Comparison of ENCODE assay signal across 21 cellular contexts in genomic region chr15:52797625-52798501, GRCh38. TPM values are rescaled to one million over a fixed set of nuclear protein-coding genes. Genes with fewer than 3 reads are reported as not detected.
DNase-seq lines count a peak whose midpoint lies in the region; TF ChIP-seq lines count a peak whose summit lies in the region.
"Had no signal": no experiment of that assay in that cellular context is flagged by ENCODE, and none has a peak within 500 bp of the region (broad histone marks: within the 10 kb centered on the region; RNA-seq: fewer than 3 reads in every experiment).

No MANE protein-coding gene starts in this region.

- H3F3A ChIP-seq in Loucy (ENCODE audit: low read depth) = no peaks in the 10 kb centered on the region
- no peaks in the 10 kb centered on the region for H3F3A ChIP-seq in smooth muscle cell (ENCODE audit: low read depth)

- peak overlapping the region; percentile 82 for H2AFZ ChIP-seq in Loucy (ENCODE audit: low read length)
- H2AFZ ChIP-seq in smooth muscle cell (ENCODE audit: low read depth) = no peak overlapping the region

- peak overlapping the region; percentile 58 for H3K27ac Mint-ChIP-seq in activated naive CD4-positive, alpha-beta T cell treated with anti-CD3 and anti-CD28 coated beads, Interleukin-2, amount 10 ng/mL, durations not matched to agents 7 days and 5 days
- H3K27ac Mint-ChIP-seq: CD4-positive, CD25-positive, alpha-beta regulatory T cell; stimulated activated naive CD8-positive, alpha-beta T cell treated with anti-CD3 and anti-CD28 coated beads, Interleukin-15, Interleukin-2, amounts not matched to agents 100 ng/mL and 50 ng/mL, for 24 hours had no signal

- H3K36me3 ChIP-seq in Loucy (ENCODE audit: insufficient read depth, low read length) (no peaks in the 10 kb centered on the region), smooth muscle cell (ENCODE audit: low read depth) (no peaks in the 10 kb centered on the region), MG63 (no peaks in the 10 kb centered on the region)
- H3K36me3 ChIP-seq: uterus had no signal

- no peaks in the 10 kb centered on the region for H3K9me3 Mint-ChIP-seq in activated naive CD4-positive, alpha-beta T cell treated with anti-CD3 and anti-CD28 coated beads, Interleukin-2, amount 10 ng/mL, durations not matched to agents 7 days and 5 days
- H3K9me3 Mint-ChIP-seq: stimulated activated naive CD8-positive, alpha-beta T cell treated with anti-CD3 and anti-CD28 coated beads, Interleukin-15, Interleukin-2, amounts not matched to agents 100 ng/mL and 50 ng/mL, for 24 hours had no signal

- H3K4me3 ChIP-seq in Loucy (ENCODE audit: low read length, poor library complexity, severe bottlenecking) (peak overlapping the region; percentile 58), iPS-18c (ENCODE audit: insufficient read depth, low read depth, low read length) (peak overlapping the region; percentile 28; the same call in 1 of the 2 replicates), smooth muscle cell (no peak overlapping the region), MG63 (no peak overlapping the region)
- H3K4me3 ChIP-seq: psoas muscle, uterus had no signal

- H3K4me1 ChIP-seq in Loucy (ENCODE audit: insufficient read depth, low read length, poor library complexity, severe bottlenecking) (peaks cover 4% of the 10 kb centered on the region), smooth muscle cell (ENCODE audit: low read depth) (no peaks in the 10 kb centered on the region)
- H3K4me1 ChIP-seq: uterus had no signal

- H3K27ac ChIP-seq in smooth muscle cell (ENCODE audit: low read depth) = no peak overlapping the region
- H3K27ac ChIP-seq: psoas muscle, uterus had no signal

- H3K27me3 ChIP-seq in Loucy (ENCODE audit: insufficient read depth, low read length, poor library complexity, severe bottlenecking) = peaks cover 8% of the 10 kb centered on the region
- H3K27me3 ChIP-seq in smooth muscle cell (ENCODE audit: low read depth) = peaks cover 100% of the 10 kb centered on the region
- peaks cover 15% of the 10 kb centered on the region for H3K27me3 ChIP-seq in MG63

- no peak overlapping the region for H3K4me3 Mint-ChIP-seq in activated naive CD4-positive, alpha-beta T cell treated with anti-CD3 and anti-CD28 coated beads, Interleukin-2, amount 10 ng/mL, durations not matched to agents 7 days and 5 days
- H3K4me3 Mint-ChIP-seq: stimulated activated naive CD8-positive, alpha-beta T cell treated with anti-CD3 and anti-CD28 coated beads, Interleukin-15, Interleukin-2, amounts not matched to agents 100 ng/mL and 50 ng/mL, for 24 hours had no signal

- peaks cover 2% of the 10 kb centered on the region for H3K36me3 Mint-ChIP-seq in activated naive CD4-positive, alpha-beta T cell treated with anti-CD3 and anti-CD28 coated beads, Interleukin-2, amount 10 ng/mL, durations not matched to agents 7 days and 5 days
- H3K36me3 Mint-ChIP-seq: CD4-positive, CD25-positive, alpha-beta regulatory T cell; T-cell had no signal

- no peaks in the 10 kb centered on the region for H3K9me2 ChIP-seq in Loucy (replicated peaks; ENCODE audit: low read depth, low read length)

- no peaks in the 10 kb centered on the region for H3K9me3 ChIP-seq in Loucy (ENCODE audit: insufficient read depth, low read depth, low read length)
- no peaks in the 10 kb centered on the region for H3K9me3 ChIP-seq in iPS-18c (ENCODE audit: control insufficient read depth, insufficient read depth, low read length)
- no peaks in the 10 kb centered on the region for H3K9me3 ChIP-seq in smooth muscle cell (replicated peaks; ENCODE audit: low read depth)
- no peaks in the 10 kb centered on the region for H3K9me3 ChIP-seq in MG63
- H3K9me3 ChIP-seq: psoas muscle, uterus had no signal

- H3K4me1 Mint-ChIP-seq in activated naive CD4-positive, alpha-beta T cell treated with anti-CD3 and anti-CD28 coated beads, Interleukin-2, amount 10 ng/mL, durations not matched to agents 7 days and 5 days = peaks cover 7% of the 10 kb centered on the region

- H3K27me3 Mint-ChIP-seq in activated naive CD4-positive, alpha-beta T cell treated with anti-CD3 and anti-CD28 coated beads, Interleukin-2, amount 10 ng/mL, durations not matched to agents 7 days and 5 days = peaks cover 100% of the 10 kb centered on the region

- DNase-seq in activated naive CD4-positive, alpha-beta T cell treated with anti-CD3 and anti-CD28 coated beads, Interleukin-2, amount 10 ng/mL, durations not matched to agents 7 days and 5 days = no peak
- DNase-seq in activated naive CD4-positive, alpha-beta T cell treated with Interleukin-2 at 50 U/mL for 16 hours = no peak
- DNase-seq in smooth muscle cell (lab: John Stamatoyannopoulos, UW; ENCODE audit: unreplicated experiment) (no peak), MG63 (no peak), NCI-H2029 treated with DMSO at 0.1 percent for 48 hours (lab: John Stamatoyannopoulos, UW) (no peak), SK-N-DZ (ENCODE audit: low spot score) (no peak)
- DNase-seq: ACHN; CD4-positive, CD25-positive, alpha-beta regulatory T cell; DMS53; HCEC 1CT; hippocampal formation; left ventricle myocardium superior; NCI-H1694; NCI-H345; psoas muscle; T-cell; uterus had no signal

- TF ChIP-seq CTCF in Loucy (conservative IDR thresholded peaks at IDR 0.05; ENCODE audit: low read length) (no peak), smooth muscle cell (IDR thresholded peaks at IDR 0.05; ENCODE audit: borderline replicate concordance, insufficient read depth, poor library complexity, severe bottlenecking) (no peak)

- CTCF ChIA-PET in activated naive CD4-positive, alpha-beta T cell treated with anti-CD3 and anti-CD28 coated beads, Interleukin-2, amount 10 ng/mL, durations not matched to agents 7 days and 5 days (lab: Charles Lee) = interaction anchor here (1.4 kb wide), 1 partner anchor 15 kb away, joined by 4 read pairs; no protein-coding TSS in a partner anchor

- WGBS in smooth muscle cell (ENCODE audit: low lambda C conversion rate) = 21% methylated on average over 44 of the region's 45 CpGs

- no peaks in the 10 kb centered on the region for H4K20me1 ChIP-seq in Loucy (ENCODE audit: insufficient read depth, low read length, poor library complexity, severe bottlenecking)
- H4K20me1 ChIP-seq in smooth muscle cell (ENCODE audit: low read depth) = no peaks in the 10 kb centered on the region

- no peaks in the 10 kb centered on the region for H3K79me2 ChIP-seq in Loucy (ENCODE audit: insufficient read depth, low read length)
- H3K79me2 ChIP-seq in smooth muscle cell (ENCODE audit: low read depth) = no peaks in the 10 kb centered on the region

- H3K4me2 ChIP-seq in Loucy (ENCODE audit: low read depth, low read length, poor library complexity, severe bottlenecking) (peak overlapping the region; percentile 58), smooth muscle cell (peak overlapping the region; percentile 36)

- H3K9ac ChIP-seq in Loucy (ENCODE audit: low read depth, low read length, poor library complexity, severe bottlenecking) = no peak overlapping the region
- no peak overlapping the region for H3K9ac ChIP-seq in smooth muscle cell (ENCODE audit: low read depth)

RNA-seq across cellular contexts. Expression of gene ONECUT1, which starts 7.7 kb away (rescaled TPM):
- 0.99 and 2.5 TPM in 2 replicates for total RNA-seq in smooth muscle cell
- 0.61 TPM in 1 of 2 replicates, not detected in the other for polyA plus RNA-seq in smooth muscle cell
- not detected in 2 replicates for total RNA-seq in MG63 (2014; rRNA removed; shearing (Covaris generic); ENCODE audit: low replicate concordance)
- polyA plus RNA-seq in SK-N-DZ (2014; cell fraction: cytosol; rRNA removed) = 0.46 TPM in 1 of 2 replicates, not detected in the other
- polyA plus RNA-seq in SK-N-DZ (2014; cell fraction: nucleus; rRNA removed) = not detected in 2 replicates
- total RNA-seq: CD4-positive, CD25-positive, alpha-beta regulatory T cell; left ventricle myocardium superior; MCF 10A; psoas muscle; uterus had no signal
- polyA plus RNA-seq: CD4-positive, CD25-positive, alpha-beta regulatory T cell; psoas muscle had no signal

Comparison
In these comparisons a context has a peak if more than half of its experiments do, and no peak if none do; other contexts are left out.
1. H3K4me3 ChIP-seq: peak in Loucy (single experiment) and iPS-18c (single experiment); none in smooth muscle cell (single experiment) and MG63 (single experiment).